ENCODE assay signal across 8 cellular contexts in the genomic region with DNA sequence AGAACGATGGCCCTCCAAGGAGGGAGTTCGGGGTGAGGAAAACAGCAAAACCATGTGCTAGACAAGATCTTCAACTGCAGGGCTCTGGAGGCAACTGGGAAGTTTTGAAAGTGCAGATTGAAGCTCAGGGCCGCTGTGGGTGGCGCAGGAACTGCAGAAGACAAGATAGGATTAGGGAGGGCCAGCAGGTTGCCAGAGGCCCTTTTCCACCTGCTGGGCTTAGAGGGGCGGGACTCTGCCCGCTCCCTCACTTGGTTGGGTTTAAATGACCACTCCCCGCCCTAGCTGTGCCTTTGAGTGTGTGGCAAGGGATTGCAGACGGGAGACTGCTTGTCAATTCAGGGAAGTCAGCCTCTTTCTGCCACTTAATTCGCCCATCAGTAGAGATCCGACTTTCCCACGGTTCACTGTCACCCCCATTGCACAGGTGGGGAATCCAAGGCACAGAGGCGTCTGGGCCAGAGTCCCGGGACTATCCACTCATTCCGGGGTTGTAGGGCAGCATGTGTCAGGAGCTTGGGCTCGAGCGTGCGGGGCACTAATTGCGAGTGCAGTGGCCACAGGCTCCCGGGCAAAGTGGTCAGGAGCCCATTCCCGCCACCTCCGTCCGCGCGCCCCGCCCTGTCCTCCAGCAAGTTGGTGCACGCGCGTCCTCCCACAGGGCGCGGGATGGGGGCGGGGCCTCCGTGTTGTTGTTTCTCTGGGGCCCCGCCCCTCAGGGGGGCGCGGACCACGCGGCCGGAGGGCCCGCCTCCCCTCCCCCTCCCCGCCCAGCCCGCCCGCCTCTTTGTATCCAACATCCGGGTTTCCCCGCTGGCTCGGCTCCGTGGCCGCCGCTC. TPM values are rescaled to one million over a fixed set of nuclear protein-coding genes. Genes with fewer than 3 reads are reported as not detected.
DNase-seq lines count a peak whose midpoint lies in the region; ATAC-seq, FAIRE-seq and TF ChIP-seq lines count a peak whose summit lies in the region.

Gene ACVR2B, plus strand, starts transcription at position 816 of the 839 bp plus-strand sequence. CDS start 433 bp downstream, outside the sequence.

- POLR2A ChIA-PET in naive thymus-derived CD8-positive, alpha-beta T cell (lab: Charles Lee) = interaction anchor here (1.4 to 1.8 kb wide), 2 partner anchors 24 to 26 kb away, joined by 3 to 12 read pairs; no protein-coding TSS in a partner anchor

- peak within 1 kb of the TSS; percentile 98 for H3K4me2 ChIP-seq in BLaER1

- peaks cover 34% of the 10 kb centered on the region for H4K20me1 ChIP-seq in BLaER1

- H3K27me3 ChIP-seq in BLaER1 = no peaks in the 10 kb centered on the region

- no peaks in the 10 kb centered on the region for H3K27me3 Mint-ChIP-seq in activated T-helper 17 cell treated with anti-CD3 and anti-CD28 coated beads, Interleukin-2, amount 50 U/mL, for 72 hours
- peaks cover 0 to 4% (median 0%) of the 10 kb centered on the region in 5 donors for H3K27me3 Mint-ChIP-seq in naive thymus-derived CD8-positive, alpha-beta T cell
- H3K27me3 Mint-ChIP-seq in stimulated activated memory B cell treated with anti-CD40 and anti-IgM and Interleukin-4, amounts not matched to agents 10 μg/mL and 1 μg/mL and 100 μg/mL, for 72 hours = peaks cover 27% of the 10 kb centered on the region

- H3K4me1 Mint-ChIP-seq in activated T-helper 17 cell treated with anti-CD3 and anti-CD28 coated beads, Interleukin-2, amount 50 U/mL, for 72 hours = peaks cover 5% of the 10 kb centered on the region
- peaks cover 9 to 33% (median 25%) of the 10 kb centered on the region in 4 donors for H3K4me1 Mint-ChIP-seq in naive thymus-derived CD8-positive, alpha-beta T cell
- H3K4me1 Mint-ChIP-seq in stimulated activated memory B cell treated with anti-CD40 and anti-IgM and Interleukin-4, amounts not matched to agents 10 μg/mL and 1 μg/mL and 100 μg/mL, for 72 hours = peaks cover 25% of the 10 kb centered on the region

- H3K4me1 ChIP-seq in BLaER1 = peaks cover 16% of the 10 kb centered on the region

- TF ChIP-seq CTCF in fibroblast of mammary gland (conservative IDR thresholded peaks at IDR 0.05; ENCODE audit: control insufficient read depth, insufficient read depth, low read depth, low read length) = no peak

- H3K27ac ChIP-seq in BLaER1 = peak within 1 kb of the TSS; percentile 99

- H3K36me3 Mint-ChIP-seq in activated T-helper 17 cell treated with anti-CD3 and anti-CD28 coated beads, Interleukin-2, amount 50 U/mL, for 72 hours (ENCODE audit: low read depth) = peaks cover 4% of the 10 kb centered on the region
- H3K36me3 Mint-ChIP-seq in naive thymus-derived CD8-positive, alpha-beta T cell = peaks cover 0 to 5% (median 0%) of the 10 kb centered on the region in 3 donors
- H3K36me3 Mint-ChIP-seq in stimulated activated memory B cell treated with anti-CD40 and anti-IgM and Interleukin-4, amounts not matched to agents 10 μg/mL and 1 μg/mL and 100 μg/mL, for 72 hours = no peaks in the 10 kb centered on the region

- H3K9ac ChIP-seq in BLaER1 = peak within 1 kb of the TSS; percentile 99

- peak; percentile 73 for DNase-seq in Jurkat, Clone E6-1 (ENCODE audit: low read depth, low spot score)
- DNase-seq in RCC 7860 (ENCODE audit: low spot score) (peak; percentile 56), fibroblast of mammary gland (ENCODE audit: low read depth) (peak; percentile 59)
- DNase-seq in naive thymus-derived CD8-positive, alpha-beta T cell = peak; percentile 43 to 85 (median 58)

- FAIRE-seq in RCC 7860 (lab: Jason Lieb, UNC) = no peak

- peak within 1 kb of the TSS; percentile 91 for H3K27ac Mint-ChIP-seq in activated T-helper 17 cell treated with anti-CD3 and anti-CD28 coated beads, Interleukin-2, amount 50 U/mL, for 72 hours
- peak within 1 kb of the TSS; percentile 78 to 95 (median 93) for H3K27ac Mint-ChIP-seq in naive thymus-derived CD8-positive, alpha-beta T cell
- peak within 1 kb of the TSS; percentile 66 for H3K27ac Mint-ChIP-seq in stimulated activated memory B cell treated with anti-CD40 and anti-IgM and Interleukin-4, amounts not matched to agents 10 μg/mL and 1 μg/mL and 100 μg/mL, for 72 hours

- H3K9me3 ChIP-seq in BLaER1 = peaks cover 17% of the 10 kb centered on the region

- peaks cover 10% of the 10 kb centered on the region; the same call in 1 of the 2 replicates for H3K36me3 ChIP-seq in BLaER1

- ATAC-seq in GM21390 (IDR thresholded peaks at IDR 0.05; ENCODE audit: unreplicated experiment) = peak; percentile 54
- peak; percentile 72 for ATAC-seq in activated T-helper 17 cell treated with anti-CD3 and anti-CD28 coated beads, Interleukin-2, amount 50 U/mL, for 72 hours (replicated peaks)
- ATAC-seq in naive thymus-derived CD8-positive, alpha-beta T cell = peak; percentile 44 to 52
- peak; percentile 70 for ATAC-seq in stimulated activated memory B cell treated with anti-CD40 and anti-IgM and Interleukin-4, amounts not matched to agents 10 μg/mL and 1 μg/mL and 100 μg/mL, for 72 hours

- H3K9me3 Mint-ChIP-seq in activated T-helper 17 cell treated with anti-CD3 and anti-CD28 coated beads, Interleukin-2, amount 50 U/mL, for 72 hours = no peaks in the 10 kb centered on the region
- peaks cover 0 to 10% (median 0%) of the 10 kb centered on the region in 9 donors for H3K9me3 Mint-ChIP-seq in naive thymus-derived CD8-positive, alpha-beta T cell
- no peaks in the 10 kb centered on the region for H3K9me3 Mint-ChIP-seq in stimulated activated memory B cell treated with anti-CD40 and anti-IgM and Interleukin-4, amounts not matched to agents 10 μg/mL and 1 μg/mL and 100 μg/mL, for 72 hours

- peak within 1 kb of the TSS; percentile 97 for H3K4me3 ChIP-seq in BLaER1
- peak within 1 kb of the TSS; percentile 90 for H3K4me3 ChIP-seq in Jurkat, Clone E6-1 (ENCODE audit: low read length)
- peak within 1 kb of the TSS; percentile 58 for H3K4me3 ChIP-seq in fibroblast of mammary gland (ENCODE audit: control insufficient read depth, low read depth, low read length)

- H3K4me3 Mint-ChIP-seq in activated T-helper 17 cell treated with anti-CD3 and anti-CD28 coated beads, Interleukin-2, amount 50 U/mL, for 72 hours = peak within 1 kb of the TSS; percentile 94
- peak within 1 kb of the TSS; percentile 92 to 99 (median 96) for H3K4me3 Mint-ChIP-seq in naive thymus-derived CD8-positive, alpha-beta T cell
- peak within 1 kb of the TSS; percentile 94 for H3K4me3 Mint-ChIP-seq in stimulated activated memory B cell treated with anti-CD40 and anti-IgM and Interleukin-4, amounts not matched to agents 10 μg/mL and 1 μg/mL and 100 μg/mL, for 72 hours

RNA-seq across cellular contexts. Expression of gene ACVR2B, which starts in this region (rescaled TPM):
- 5.1 TPM for polyA plus RNA-seq in Jurkat, Clone E6-1 (2012; ENCODE audit: insufficient read depth, insufficient read length)
- total RNA-seq in activated T-helper 17 cell treated with anti-CD3 and anti-CD28 coated beads, Interleukin-2, amount 50 U/mL, for 72 hours = 10 to 100 TPM in 1 of 2 donors, 1 to 10 TPM in 1; 7.7 to 12.8 TPM
- total RNA-seq in naive thymus-derived CD8-positive, alpha-beta T cell = 10 to 100 TPM; 13.7 to 16.1 TPM
- polyA plus RNA-seq in naive thymus-derived CD8-positive, alpha-beta T cell = 1 to 10 TPM in 2 of 3 donors, under 1 TPM in 1; 0.69 to 1.9 (median 1.2) TPM

Comparison
In these comparisons a context has a peak if more than half of its experiments do, and no peak if none do; other contexts are left out.
1. Peak in every context shown above with its lines: DNase-seq, ATAC-seq, H3K4me3 ChIP-seq and H3K27ac ChIP-seq.